Comparison of ENCODE assay signal across 25 cellular contexts in genomic region chr13:62551588-62551987, GRCh38.
DNase-seq lines count a peak whose midpoint lies in the region; ATAC-seq lines count a peak whose summit lies in the region.
"Had no signal": no experiment of that assay in that cellular context is flagged by ENCODE, and none has a peak within 500 bp of the region (broad histone marks: within the 10 kb centered on the region; RNA-seq: fewer than 3 reads in every experiment).

No MANE protein-coding gene starts in this region.

- H3K18ac ChIP-seq in neuronal stem cell (ENCODE audit: low read length), result no peak overlapping the region

- no peak overlapping the region for H2BK5ac ChIP-seq in neuronal stem cell (ENCODE audit: low read length)

- H3K4me3 ChIP-seq in Karpas-422 (ENCODE audit: low read length) (no peak overlapping the region), neuronal stem cell (ENCODE audit: low read length in 2 of 2) (no peak overlapping the region)
- H3K4me3 ChIP-seq: A549; BLaER1 treated with 17β-estradiol and CSF1 and Interleukin-3, amounts not matched to agents 10 nM and 100 nM; Peyer's patch had no signal

- no peak overlapping the region for H3K27ac Mint-ChIP-seq in activated naive CD8-positive, alpha-beta T cell treated with anti-CD3 and anti-CD28 coated beads, Interleukin-2, amount 50 U/mL, for 24 hours
- H3K27ac Mint-ChIP-seq in activated CD4-positive, alpha-beta T cell treated with anti-CD3 and anti-CD28 coated beads, Interleukin-2, amount 10 ng/mL, durations not matched to agents 7 days and 5 days, result no peak overlapping the region
- H3K27ac Mint-ChIP-seq: CD4-positive, alpha-beta T cell had no signal

- ATAC-seq in activated naive CD8-positive, alpha-beta T cell treated with anti-CD3 and anti-CD28 coated beads, Interleukin-2, amount 50 U/mL, for 24 hours, result no peak
- ATAC-seq: A549, SK-N-SH treated with all-trans-retinoic acid at 6 μM for 48 hours had no signal

- H2AK5ac ChIP-seq in neuronal stem cell (ENCODE audit: low read depth, low read length), result no peak overlapping the region

- H3K27me3 ChIP-seq in Karpas-422 (ENCODE audit: low read length) (no peaks in the 10 kb centered on the region), neuronal stem cell (ENCODE audit: control insufficient read depth in 3 of 3, insufficient read depth in 3 of 3, low read depth in 1 of 3, low read length in 3 of 3) (no peaks in the 10 kb centered on the region)
- H3K27me3 ChIP-seq: BLaER1 treated with 17β-estradiol and CSF1 and Interleukin-3, amounts not matched to agents 10 nM and 100 nM; Peyer's patch had no signal

- H3K4me1 ChIP-seq in Karpas-422 (ENCODE audit: low read length) (peaks cover 4% of the 10 kb centered on the region; the same call in 1 of the 2 replicates), neuronal stem cell (ENCODE audit: control insufficient read depth in 2 of 2, insufficient read depth in 1 of 2, low read depth in 1 of 2, low read length in 2 of 2) (no peaks in the 10 kb centered on the region)
- H3K4me1 ChIP-seq: A549; BLaER1 treated with 17β-estradiol and CSF1 and Interleukin-3, amounts not matched to agents 10 nM and 100 nM; Peyer's patch had no signal

- no peak overlapping the region for H4K91ac ChIP-seq in neuronal stem cell (ENCODE audit: low read depth, low read length, poor library complexity)

- no peak overlapping the region for H2BK15ac ChIP-seq in neuronal stem cell (ENCODE audit: low read length)

- no peak overlapping the region for H4K8ac ChIP-seq in neuronal stem cell (ENCODE audit: low read depth, low read length)

- no CpG with 5 or more reads among the region's 5 CpGs for WGBS in neuronal stem cell (ENCODE audit: extremely low coverage in 2 of 2, insufficient read length in 2 of 2, insufficient replicate concordance in 1 of 2), 2 donors

- H3K79me1 ChIP-seq in neuronal stem cell (ENCODE audit: low read depth, low read length), result no peaks in the 10 kb centered on the region

- peak; percentile 35 for DNase-seq in ELR (ENCODE audit: low read depth)
- DNase-seq in Karpas-422, result no peak
- peak; percentile 63 for DNase-seq in islet precursor cell
- no peak for DNase-seq in neuronal stem cell (ENCODE audit: low spot score)
- no peak for DNase-seq in activated CD4-positive, alpha-beta T cell treated with anti-CD3 and anti-CD28 coated beads for 1 hour
- DNase-seq in activated naive CD8-positive, alpha-beta T cell treated with anti-CD3 and anti-CD28 coated beads, Interleukin-2, amount 50 U/mL, for 24 hours, result no peak
- no peak for DNase-seq in activated CD4-positive, alpha-beta T cell treated with anti-CD3 and anti-CD28 coated beads, Interleukin-2, amount 10 ng/mL, durations not matched to agents 7 days and 5 days
- DNase-seq: AML-193; CD4-positive, alpha-beta T cell; DMS79; H7; IMR-90; KG1; MM.1S; NCI-H1694; NCI-H2029 treated with DMSO at 0.1 percent for 48 hours; NCI-H2171; NCI-H226; NCI-H510A; NCI-H69; OCI-M1; Peyer's patch had no signal

- no peaks in the 10 kb centered on the region for H3K9me3 ChIP-seq in Karpas-422 (ENCODE audit: low read length)
- H3K9me3 ChIP-seq in neuronal stem cell (replicated peaks in 1 of 2; ENCODE audit: control insufficient read depth in 2 of 2, insufficient read depth in 1 of 2, low read depth in 1 of 2, low read length in 2 of 2), result no peaks in the 10 kb centered on the region
- H3K9me3 ChIP-seq: A549; BLaER1 treated with 17β-estradiol and CSF1 and Interleukin-3, amounts not matched to agents 10 nM and 100 nM; Peyer's patch had no signal

- no peak overlapping the region for H3K4ac ChIP-seq in neuronal stem cell (ENCODE audit: low read length)

- no peak overlapping the region for H3K9ac ChIP-seq in Karpas-422 (ENCODE audit: low read length)
- no peak overlapping the region for H3K9ac ChIP-seq in neuronal stem cell (ENCODE audit: low read depth, low read length, poor library complexity)
- H3K9ac ChIP-seq: BLaER1 treated with 17β-estradiol and CSF1 and Interleukin-3, amounts not matched to agents 10 nM and 100 nM had no signal

- no peaks in the 10 kb centered on the region for H3K9me2 ChIP-seq in Karpas-422 (replicated peaks; ENCODE audit: insufficient read depth, low read length)

- H3K36me3 Mint-ChIP-seq in activated naive CD8-positive, alpha-beta T cell treated with anti-CD3 and anti-CD28 coated beads, Interleukin-2, amount 50 U/mL, for 24 hours (ENCODE audit: low read depth), result no peaks in the 10 kb centered on the region
- H3K36me3 Mint-ChIP-seq in activated CD4-positive, alpha-beta T cell treated with anti-CD3 and anti-CD28 coated beads, Interleukin-2, amount 10 ng/mL, durations not matched to agents 7 days and 5 days (ENCODE audit: low read depth), result no peaks in the 10 kb centered on the region

- POLR2A ChIA-PET in activated CD4-positive, alpha-beta T cell treated with anti-CD3 and anti-CD28 coated beads, Interleukin-2, amount 10 ng/mL, durations not matched to agents 7 days and 5 days (lab: Charles Lee), result no interaction called here

- no peak overlapping the region for H3K23ac ChIP-seq in neuronal stem cell (ENCODE audit: low read depth, low read length, poor library complexity)

- H3K14ac ChIP-seq in neuronal stem cell (ENCODE audit: low read length), result no peak overlapping the region

- no peaks in the 10 kb centered on the region for H4K20me1 ChIP-seq in Karpas-422 (ENCODE audit: insufficient read depth, low read depth, low read length)
- H4K20me1 ChIP-seq: BLaER1 treated with 17β-estradiol and CSF1 and Interleukin-3, amounts not matched to agents 10 nM and 100 nM had no signal

- H3K27me3 Mint-ChIP-seq in activated naive CD8-positive, alpha-beta T cell treated with anti-CD3 and anti-CD28 coated beads, Interleukin-2, amount 50 U/mL, for 24 hours, result no peaks in the 10 kb centered on the region
- no peaks in the 10 kb centered on the region for H3K27me3 Mint-ChIP-seq in activated CD4-positive, alpha-beta T cell treated with anti-CD3 and anti-CD28 coated beads, Interleukin-2, amount 10 ng/mL, durations not matched to agents 7 days and 5 days
- H3K27me3 Mint-ChIP-seq: CD4-positive, alpha-beta T cell had no signal

- peaks cover 12% of the 10 kb centered on the region for H3K9me3 Mint-ChIP-seq in activated naive CD8-positive, alpha-beta T cell treated with anti-CD3 and anti-CD28 coated beads, Interleukin-2, amount 50 U/mL, for 24 hours
- H3K9me3 Mint-ChIP-seq in activated CD4-positive, alpha-beta T cell treated with anti-CD3 and anti-CD28 coated beads, Interleukin-2, amount 10 ng/mL, durations not matched to agents 7 days and 5 days, result no peaks in the 10 kb centered on the region
- H3K9me3 Mint-ChIP-seq: CD4-positive, alpha-beta T cell had no signal

- H3K4me3 Mint-ChIP-seq in activated naive CD8-positive, alpha-beta T cell treated with anti-CD3 and anti-CD28 coated beads, Interleukin-2, amount 50 U/mL, for 24 hours, result no peak overlapping the region
- H3K4me3 Mint-ChIP-seq in activated CD4-positive, alpha-beta T cell treated with anti-CD3 and anti-CD28 coated beads, Interleukin-2, amount 10 ng/mL, durations not matched to agents 7 days and 5 days, result no peak overlapping the region
- H3K4me3 Mint-ChIP-seq: CD4-positive, alpha-beta T cell had no signal

- CTCF ChIA-PET in activated CD4-positive, alpha-beta T cell treated with anti-CD3 and anti-CD28 coated beads, Interleukin-2, amount 10 ng/mL, durations not matched to agents 7 days and 5 days (lab: Charles Lee), result interaction anchor here (0.7 kb wide), 1 partner anchor 1892 kb away, joined by 3 read pairs; no protein-coding TSS in a partner anchor

- H3K79me2 ChIP-seq in Karpas-422 (ENCODE audit: low read length), result no peaks in the 10 kb centered on the region

- H2BK120ac ChIP-seq in neuronal stem cell (ENCODE audit: low read depth, low read length), result no peak overlapping the region

- H3K4me1 Mint-ChIP-seq in activated naive CD8-positive, alpha-beta T cell treated with anti-CD3 and anti-CD28 coated beads, Interleukin-2, amount 50 U/mL, for 24 hours, result no peaks in the 10 kb centered on the region
- H3K4me1 Mint-ChIP-seq in activated CD4-positive, alpha-beta T cell treated with anti-CD3 and anti-CD28 coated beads, Interleukin-2, amount 10 ng/mL, durations not matched to agents 7 days and 5 days, result no peaks in the 10 kb centered on the region

- H3K27ac ChIP-seq in Karpas-422 (ENCODE audit: low read length) (no peak overlapping the region), neuronal stem cell (replicated peaks; ENCODE audit: low read length) (no peak overlapping the region)
- H3K27ac ChIP-seq: A549; BLaER1 treated with 17β-estradiol and CSF1 and Interleukin-3, amounts not matched to agents 10 nM and 100 nM; Peyer's patch had no signal

- H3K4me2 ChIP-seq in Karpas-422 (ENCODE audit: low read depth, low read length, poor library complexity, severe bottlenecking) (no peak overlapping the region), neuronal stem cell (ENCODE audit: insufficient read depth, low read length, poor library complexity, severe bottlenecking) (no peak overlapping the region)
- H3K4me2 ChIP-seq: A549; BLaER1 treated with 17β-estradiol and CSF1 and Interleukin-3, amounts not matched to agents 10 nM and 100 nM had no signal

- H3K36me3 ChIP-seq in Karpas-422 (ENCODE audit: insufficient read depth, low read length) (no peaks in the 10 kb centered on the region), neuronal stem cell (replicated peaks in 1 of 2; ENCODE audit: control insufficient read depth in 2 of 2, insufficient read depth in 2 of 2, low read length in 2 of 2) (no peaks in the 10 kb centered on the region)
- H3K36me3 ChIP-seq: BLaER1 treated with 17β-estradiol and CSF1 and Interleukin-3, amounts not matched to agents 10 nM and 100 nM; Peyer's patch had no signal

- H2AFZ ChIP-seq in Karpas-422 (ENCODE audit: low read length) (peak overlapping the region; percentile 91), neuronal stem cell (ENCODE audit: low read length) (peak overlapping the region; percentile 65)

- H2BK12ac ChIP-seq in neuronal stem cell (ENCODE audit: low read length), result no peak overlapping the region

Comparison
In these comparisons a context has a peak if more than half of its experiments do, and no peak if none do; other contexts are left out.
1. DNase-seq: peak in ELR (single experiment) and islet precursor cell (single experiment); none in Karpas-422 (single experiment), neuronal stem cell (single experiment), activated CD4-positive, alpha-beta T cell treated with anti-CD3 and anti-CD28 coated beads for 1 hour (single experiment), activated naive CD8-positive, alpha-beta T cell treated with anti-CD3 and anti-CD28 coated beads, Interleukin-2, amount 50 U/mL, for 24 hours (single experiment) and activated CD4-positive, alpha-beta T cell treated with anti-CD3 and anti-CD28 coated beads, Interleukin-2, amount 10 ng/mL, durations not matched to agents 7 days and 5 days (single experiment).